In genomic region chr7:148883233-148884048, GRCh38 we compare ENCODE assay signal across 8 cellular contexts. TPM values are rescaled to one million over a fixed set of nuclear protein-coding genes. Genes with fewer than 3 reads are reported as not detected.
DNase-seq lines count a peak whose midpoint lies in the region; ATAC-seq and TF ChIP-seq lines count a peak whose summit lies in the region.

No MANE protein-coding gene starts in this region.

- H3K36me3 Mint-ChIP-seq in activated naive CD4-positive, alpha-beta T cell treated with anti-CD3 and anti-CD28 coated beads, Interleukin-2, amount 10 ng/mL, durations not matched to agents 7 days and 5 days: peaks cover 25% of the 10 kb centered on the region

- DNase-seq in SIG-M5 treated with dmso at 0.1 percent for 504 hours (lab: John Stamatoyannopoulos, UW; ENCODE audit: unreplicated experiment) (peak; percentile 34), SIG-M5 (lab: John Stamatoyannopoulos, UW) (no peak), RPMI7951 (ENCODE audit: low read depth) (peak; percentile 15), cardiac septum (ENCODE audit: low spot score) (peak; percentile 81), pons (ENCODE audit: low spot score) (peak; percentile 17), upper lobe of left lung (peak; percentile 32 to 92)
- peak; percentile 67 for DNase-seq in activated naive CD4-positive, alpha-beta T cell treated with anti-CD3 and anti-CD28 coated beads, Interleukin-2, amount 10 ng/mL, durations not matched to agents 7 days and 5 days

- TF ChIP-seq EP300 in upper lobe of left lung (IDR thresholded peaks at IDR 0.05): no peak

- intact Hi-C loops in cardiac septum (cut with DNase I): loop anchor here (2.0 kb wide), 2 partner anchors 57 to 185 kb away; partner anchors contain the start of gene CUL1

- H3K4me3 ChIP-seq in upper lobe of left lung: peak overlapping the region; percentile 92 to 100 (median 97)

- H3K27me3 Mint-ChIP-seq in activated naive CD4-positive, alpha-beta T cell treated with anti-CD3 and anti-CD28 coated beads, Interleukin-2, amount 10 ng/mL, durations not matched to agents 7 days and 5 days: no peaks in the 10 kb centered on the region

- H3K27ac ChIP-seq in upper lobe of left lung: peak overlapping the region; percentile 86 to 97 (median 95)

- 1 to 3% methylated on average over 4 to 25 of the region's 90 CpGs for WGBS in upper lobe of left lung, 2 donors

- peak; percentile 32 for ATAC-seq in HG03064 (IDR thresholded peaks at IDR 0.05; ENCODE audit: low read depth, unreplicated experiment)
- peak in 1 of 2 donors; percentile 18 for ATAC-seq in upper lobe of left lung (ENCODE audit: low FRiP score in 2 of 2)

- H3K36me3 ChIP-seq in upper lobe of left lung: no peaks in the 10 kb centered on the region

- H3K27ac Mint-ChIP-seq in activated naive CD4-positive, alpha-beta T cell treated with anti-CD3 and anti-CD28 coated beads, Interleukin-2, amount 10 ng/mL, durations not matched to agents 7 days and 5 days: peak overlapping the region; percentile 95

- H3K9me3 Mint-ChIP-seq in activated naive CD4-positive, alpha-beta T cell treated with anti-CD3 and anti-CD28 coated beads, Interleukin-2, amount 10 ng/mL, durations not matched to agents 7 days and 5 days: no peaks in the 10 kb centered on the region

- CTCF ChIA-PET in activated naive CD4-positive, alpha-beta T cell treated with anti-CD3 and anti-CD28 coated beads, Interleukin-2, amount 10 ng/mL, durations not matched to agents 7 days and 5 days (lab: Charles Lee): interaction anchor here (0.8 to 2.0 kb wide), 4 partner anchors 10 to 78 kb away, joined by 3 to 13 read pairs (median 4); no protein-coding TSS in a partner anchor

- no peak for TF ChIP-seq CTCF in upper lobe of left lung (IDR thresholded peaks at IDR 0.05)

- no peak for TF ChIP-seq POLR2A in upper lobe of left lung (IDR thresholded peaks at IDR 0.05)

- peaks cover 0 to 14% (median 9%) of the 10 kb centered on the region in 4 donors for H3K4me1 ChIP-seq in upper lobe of left lung

- H3K27me3 ChIP-seq in upper lobe of left lung: no peaks in the 10 kb centered on the region

- peaks cover 42% of the 10 kb centered on the region for H3K4me1 Mint-ChIP-seq in activated naive CD4-positive, alpha-beta T cell treated with anti-CD3 and anti-CD28 coated beads, Interleukin-2, amount 10 ng/mL, durations not matched to agents 7 days and 5 days

- H3K9me3 ChIP-seq in upper lobe of left lung: no peaks in the 10 kb centered on the region

- H3K4me3 Mint-ChIP-seq in activated naive CD4-positive, alpha-beta T cell treated with anti-CD3 and anti-CD28 coated beads, Interleukin-2, amount 10 ng/mL, durations not matched to agents 7 days and 5 days: peak overlapping the region; percentile 93

RNA-seq across cellular contexts. Expression of gene EZH2, which starts 0.7 kb away (rescaled TPM):
- 23.4 and 28.5 TPM in 2 replicates for total RNA-seq in RPMI7951 (2014; rRNA removed; shearing (Covaris generic))
- total RNA-seq in cardiac septum: 1.5 TPM
- total RNA-seq in upper lobe of left lung: 1 to 10 TPM in 5 of 6 donors, under 1 TPM in 1; 0.89 to 4.6 (median 3.1) TPM
